ENCODE assay signal across 27 cellular contexts in the genomic region with DNA sequence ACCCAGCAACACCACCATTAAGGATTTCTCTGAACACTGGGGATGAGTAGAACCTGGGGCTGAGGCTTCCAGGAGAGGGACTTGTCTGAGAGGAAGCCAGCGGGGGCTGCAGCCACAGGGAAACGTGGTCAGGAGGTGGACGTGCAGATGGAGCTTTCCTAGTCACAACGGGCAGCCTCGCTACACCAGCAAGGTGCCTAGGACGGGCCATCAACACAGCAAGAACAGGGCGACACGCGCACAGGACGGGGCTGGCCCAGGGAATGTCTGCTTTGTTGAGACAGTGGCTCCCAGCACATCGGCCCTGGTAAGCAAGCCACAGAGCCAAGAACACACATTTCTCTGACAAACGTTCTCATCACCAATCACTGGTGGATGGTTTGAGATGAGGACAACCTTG.
"Had no signal": no experiment of that assay in that cellular context is flagged by ENCODE, and none has a peak within 500 bp of the region (broad histone marks: within the 10 kb centered on the region; RNA-seq: fewer than 3 reads in every experiment).

No MANE protein-coding gene starts in this region.

- H3K4me3 ChIP-seq: adrenal gland, K562, SJCRH30 had no signal

- H3K27ac ChIP-seq: adrenal gland, SJCRH30 had no signal

- H3K4me3 Mint-ChIP-seq: activated CD8-positive, alpha-beta T cell treated with anti-CD3 and anti-CD28 coated beads, Interleukin-2, amount 10 ng/mL, durations not matched to agents 7 days and 5 days; activated naive CD8-positive, alpha-beta T cell treated with anti-CD3 and anti-CD28 coated beads, Interleukin-2, amount 10 ng/mL, durations not matched to agents 7 days and 5 days; T-helper 1 cell treated with Interleukin-12 subunit alpha and Interleukin-12 subunit beta and Interleukin-4 antibody, amounts not matched to agents 30 μg/mL and 1 μg/mL, for 36 hours; WTC11 had no signal

- DNase-seq: activated CD4-positive, alpha-beta T cell treated with anti-CD3 and anti-CD28 coated beads for 48 hours; activated CD4-positive, alpha-beta T cell treated with anti-CD3 and anti-CD28 coated beads, Interleukin-2, amount 50 U/mL, for 4 hours; activated CD4-positive, CD25-positive, alpha-beta regulatory T cell treated with anti-CD3 and anti-CD28 coated beads, Interleukin-2, amount 50 U/mL, for 72 hours; activated CD8-positive, alpha-beta memory T cell treated with anti-CD3 and anti-CD28 coated beads, Interleukin-2, amount 50 U/mL, for 48 hours; activated CD8-positive, alpha-beta T cell treated with anti-CD3 and anti-CD28 coated beads, Interleukin-2, amount 10 ng/mL, durations not matched to agents 7 days and 5 days; activated naive CD4-positive, alpha-beta T cell treated with anti-CD3 and anti-CD28 coated beads, Interleukin-2, amount 50 U/mL, for 16 hours; activated naive CD8-positive, alpha-beta T cell treated with anti-CD3 and anti-CD28 coated beads, Interleukin-2, amount 10 ng/mL, durations not matched to agents 7 days and 5 days; activated T-cell treated with anti-CD3 and anti-CD28 coated beads, Interleukin-2, amount 50 U/mL, for 1 hour; adrenal gland; anterior cingulate cortex; caudate nucleus; Karpas-422; MM.1S; NCI-H1105; NCI-H1436; NCI-H1694 treated with DMSO at 0.1 percent for 48 hours; NCI-H2081; NCI-H510A treated with DMSO at 0.1 percent for 48 hours; NCI-H69; PC-3; SJCRH30; SW 1271; T-helper 9 cell had no signal

- H3K27ac Mint-ChIP-seq: activated CD8-positive, alpha-beta T cell treated with anti-CD3 and anti-CD28 coated beads, Interleukin-2, amount 10 ng/mL, durations not matched to agents 7 days and 5 days; activated naive CD8-positive, alpha-beta T cell treated with anti-CD3 and anti-CD28 coated beads, Interleukin-2, amount 10 ng/mL, durations not matched to agents 7 days and 5 days; T-helper 1 cell treated with Interleukin-12 subunit alpha and Interleukin-12 subunit beta and Interleukin-4 antibody, amounts not matched to agents 30 μg/mL and 1 μg/mL, for 36 hours; WTC11 had no signal

- H3K4me1 Mint-ChIP-seq: activated naive CD8-positive, alpha-beta T cell treated with anti-CD3 and anti-CD28 coated beads, Interleukin-2, amount 10 ng/mL, durations not matched to agents 7 days and 5 days; WTC11 had no signal

- H3K9me3 ChIP-seq: adrenal gland had no signal

- ATAC-seq: activated CD8-positive, alpha-beta T cell treated with anti-CD3 and anti-CD28 coated beads, Interleukin-2, amount 10 ng/mL, durations not matched to agents 7 days and 5 days; K562; PC-3; SK-N-SH treated with all-trans-retinoic acid at 6 μM for 48 hours; WTC11 had no signal

- H3K27me3 Mint-ChIP-seq: activated naive CD8-positive, alpha-beta T cell treated with anti-CD3 and anti-CD28 coated beads, Interleukin-2, amount 10 ng/mL, durations not matched to agents 7 days and 5 days had no signal

- H3K4me1 ChIP-seq: adrenal gland, SJCRH30 had no signal

- H3K9me3 Mint-ChIP-seq: activated naive CD8-positive, alpha-beta T cell treated with anti-CD3 and anti-CD28 coated beads, Interleukin-2, amount 10 ng/mL, durations not matched to agents 7 days and 5 days; T-helper 1 cell treated with Interleukin-12 subunit alpha and Interleukin-12 subunit beta and Interleukin-4 antibody, amounts not matched to agents 30 μg/mL and 1 μg/mL, for 36 hours; WTC11 had no signal

- H3K27me3 ChIP-seq: adrenal gland, SJCRH30 had no signal
